In genomic region chr6:44346818-44347217, GRCh38 we compare ENCODE assay signal across 11 cellular contexts. TPM values are rescaled to one million over a fixed set of nuclear protein-coding genes. Genes with fewer than 3 reads are reported as not detected.
"Had no signal": no experiment of that assay in that cellular context is flagged by ENCODE, and none has a peak within 500 bp of the region (broad histone marks: within the 10 kb centered on the region; RNA-seq: fewer than 3 reads in every experiment).

No MANE protein-coding gene starts in this region.

RNA-seq across cellular contexts. Expression of gene SPATS1, which starts 4.4 kb away (rescaled TPM):
- total RNA-seq: OCI-LY7, PC-3, PC-9, Peyer's patch, Right ventricle myocardium inferior, Right ventricle myocardium superior, RPMI7951, SJCRH30, SJSA1, T-cell had no signal
- polyA plus RNA-seq: SK-N-SH had no signal
